In the genomic region with DNA sequence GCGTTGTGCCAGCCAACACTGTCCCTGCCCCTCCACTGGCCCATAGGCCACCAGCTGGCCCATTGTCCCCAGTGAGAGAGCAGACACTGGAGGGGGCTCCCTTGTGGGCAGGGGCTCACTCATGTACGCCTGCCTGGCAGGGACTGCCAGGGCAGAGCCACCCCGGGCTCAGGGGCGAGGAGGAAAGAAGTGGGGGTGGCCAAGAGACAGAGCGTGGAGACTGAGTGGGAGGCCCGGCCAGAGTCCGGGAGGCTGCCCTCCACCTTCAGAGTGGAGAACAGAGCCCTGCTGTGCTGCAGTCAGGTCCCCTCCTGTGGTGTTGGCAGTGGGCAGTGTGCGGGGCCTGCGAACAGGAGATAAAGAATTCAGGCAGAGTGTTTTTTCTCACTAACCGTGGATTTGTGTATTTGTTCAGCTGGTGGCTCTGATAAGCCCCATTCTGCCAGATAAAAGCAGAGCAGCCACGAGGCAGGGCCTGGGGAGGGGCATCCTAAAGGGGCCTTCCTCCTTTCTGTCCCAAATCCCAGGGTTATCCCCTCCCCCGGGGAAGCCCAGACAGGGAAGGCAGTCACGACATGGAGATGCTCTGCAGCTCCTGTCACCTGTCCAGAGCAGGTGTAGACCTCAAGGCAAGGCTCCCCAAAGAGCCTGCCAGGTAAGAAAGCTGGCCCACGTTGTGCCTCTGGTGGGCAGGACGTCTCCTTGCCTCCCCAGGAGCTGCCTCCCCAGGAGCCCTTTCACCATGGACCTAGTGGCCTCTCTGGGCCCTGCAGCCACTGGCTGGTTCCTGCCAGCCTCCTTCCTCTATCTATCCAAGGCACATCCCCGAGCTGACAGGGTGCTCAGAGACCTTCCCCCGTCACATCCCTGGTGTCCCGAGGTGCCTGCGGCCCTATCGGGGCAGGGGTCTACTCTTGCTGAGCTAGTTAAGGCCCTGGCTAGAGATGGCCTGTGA, we compare ENCODE assay signal across 1 cellular context.
TF ChIP-seq lines count a peak whose summit lies in the region.

No MANE protein-coding gene starts in this region.

TF ChIP-seq in H1, 55 proteins besides CTCF, POLR2A, EP300 and RAD21:
- TF ChIP-seq, protein P1, sequence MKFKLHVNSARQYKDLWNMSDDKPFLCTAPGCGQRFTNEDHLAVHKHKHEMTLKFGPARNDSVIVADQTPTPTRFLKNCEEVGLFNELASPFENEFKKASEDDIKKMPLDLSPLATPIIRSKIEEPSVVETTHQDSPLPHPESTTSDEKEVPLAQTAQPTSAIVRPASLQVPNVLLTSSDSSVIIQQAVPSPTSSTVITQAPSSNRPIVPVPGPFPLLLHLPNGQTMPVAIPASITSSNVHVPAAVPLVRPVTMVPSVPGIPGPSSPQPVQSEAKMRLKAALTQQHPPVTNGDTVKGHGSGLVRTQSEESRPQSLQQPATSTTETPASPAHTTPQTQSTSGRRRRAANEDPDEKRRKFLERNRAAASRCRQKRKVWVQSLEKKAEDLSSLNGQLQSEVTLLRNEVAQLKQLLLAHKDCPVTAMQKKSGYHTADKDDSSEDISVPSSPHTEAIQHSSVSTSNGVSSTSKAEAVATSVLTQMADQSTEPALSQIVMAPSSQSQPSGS (IDR thresholded peaks at IDR 0.05; ENCODE audit: low read length): no peak
- TF ChIP-seq TEAD4 (IDR thresholded peaks at IDR 0.05; ENCODE audit: low read depth, low read length): no peak
- no peak for TF ChIP-seq POLR2AphosphoS5 (IDR thresholded peaks at IDR 0.05; ENCODE audit: low read depth, low read length)
- TF ChIP-seq SP4 (IDR thresholded peaks at IDR 0.05; ENCODE audit: low read length): no peak
- TF ChIP-seq, protein P2, sequence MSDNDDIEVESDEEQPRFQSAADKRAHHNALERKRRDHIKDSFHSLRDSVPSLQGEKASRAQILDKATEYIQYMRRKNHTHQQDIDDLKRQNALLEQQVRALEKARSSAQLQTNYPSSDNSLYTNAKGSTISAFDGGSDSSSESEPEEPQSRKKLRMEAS (IDR thresholded peaks at IDR 0.05): no peak
- TF ChIP-seq TAF7 (optimal IDR thresholded peaks at IDR 0.05; ENCODE audit: borderline replicate concordance, low read depth, low read length): no peak
- TF ChIP-seq, protein P3, sequence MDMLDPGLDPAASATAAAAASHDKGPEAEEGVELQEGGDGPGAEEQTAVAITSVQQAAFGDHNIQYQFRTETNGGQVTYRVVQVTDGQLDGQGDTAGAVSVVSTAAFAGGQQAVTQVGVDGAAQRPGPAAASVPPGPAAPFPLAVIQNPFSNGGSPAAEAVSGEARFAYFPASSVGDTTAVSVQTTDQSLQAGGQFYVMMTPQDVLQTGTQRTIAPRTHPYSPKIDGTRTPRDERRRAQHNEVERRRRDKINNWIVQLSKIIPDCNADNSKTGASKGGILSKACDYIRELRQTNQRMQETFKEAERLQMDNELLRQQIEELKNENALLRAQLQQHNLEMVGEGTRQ (IDR thresholded peaks at IDR 0.05; ENCODE audit: low read length): no peak
- TF ChIP-seq KDM1A (IDR thresholded peaks at IDR 0.05; ENCODE audit: borderline replicate concordance, low read length): no peak
- TF ChIP-seq, protein P4, sequence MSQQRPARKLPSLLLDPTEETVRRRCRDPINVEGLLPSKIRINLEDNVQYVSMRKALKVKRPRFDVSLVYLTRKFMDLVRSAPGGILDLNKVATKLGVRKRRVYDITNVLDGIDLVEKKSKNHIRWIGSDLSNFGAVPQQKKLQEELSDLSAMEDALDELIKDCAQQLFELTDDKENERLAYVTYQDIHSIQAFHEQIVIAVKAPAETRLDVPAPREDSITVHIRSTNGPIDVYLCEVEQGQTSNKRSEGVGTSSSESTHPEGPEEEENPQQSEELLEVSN (IDR thresholded peaks at IDR 0.05): no peak
- no peak for TF ChIP-seq SIX5 (IDR thresholded peaks at IDR 0.05; ENCODE audit: low read depth, low read length)
- no peak for TF ChIP-seq RBBP5 (IDR thresholded peaks at IDR 0.05; ENCODE audit: borderline replicate concordance, low read depth, low read length)
- no peak for TF ChIP-seq TBP (IDR thresholded peaks at IDR 0.05; ENCODE audit: low read depth, low read length)
- no peak for TF ChIP-seq RFX5 (IDR thresholded peaks at IDR 0.05; ENCODE audit: borderline replicate concordance, low read depth, low read length)
